In genomic region chr16:51666074-51666473, GRCh38 we compare ENCODE assay signal across 21 cellular contexts.
DNase-seq lines count a peak whose midpoint lies in the region; FAIRE-seq and TF ChIP-seq lines count a peak whose summit lies in the region.
"Had no signal": no experiment of that assay in that cellular context is flagged by ENCODE, and none has a peak within 500 bp of the region (broad histone marks: within the 10 kb centered on the region; RNA-seq: fewer than 3 reads in every experiment).

No MANE protein-coding gene starts in this region.

- H3K27me3 Mint-ChIP-seq in astrocyte (ENCODE audit: low read depth, unreplicated experiment) = peaks cover 11% of the 10 kb centered on the region
- H3K27me3 Mint-ChIP-seq: B cell; CD4-positive, alpha-beta T cell had no signal

- H2BK120ac ChIP-seq in mesendoderm (ENCODE audit: low read depth, low read length) = no peak overlapping the region

- no peak overlapping the region for H2AK5ac ChIP-seq in mesendoderm (ENCODE audit: low read length)

- no peaks in the 10 kb centered on the region for H3F3A ChIP-seq in smooth muscle cell (ENCODE audit: low read depth)

- TF ChIP-seq CTCF in astrocyte (IDR thresholded peaks at IDR 0.05; ENCODE audit: insufficient read depth, low read depth, low read length) (no peak), smooth muscle cell (IDR thresholded peaks at IDR 0.05; ENCODE audit: borderline replicate concordance, insufficient read depth, poor library complexity, severe bottlenecking) (no peak)

- FAIRE-seq in astrocyte (lab: Jason Lieb, UNC) (no peak), small intestine (lab: Jason Lieb, UNC) (no peak)
- FAIRE-seq: A204.1, G401.6, GM12891, H1, HepG2, HTR-8/SVneo had no signal

- no peak overlapping the region for H4K8ac ChIP-seq in mesendoderm (ENCODE audit: low read depth, low read length)

- H3K4me3 Mint-ChIP-seq in astrocyte (ENCODE audit: unreplicated experiment) = peak overlapping the region; percentile 36
- H3K4me3 Mint-ChIP-seq: B cell; CD4-positive, alpha-beta T cell had no signal

- DNase-seq in M059J (ENCODE audit: low read depth) (peak; percentile 62), astrocyte (ENCODE audit: low read depth) (peak; percentile 31), mesendoderm (no peak), smooth muscle cell (lab: John Stamatoyannopoulos, UW; ENCODE audit: unreplicated experiment) (no peak), small intestine (no peak), NCI-H2227 treated with DMSO at 0.1 percent for 48 hours (lab: John Stamatoyannopoulos, UW) (no peak), NCI-H345 (lab: John Stamatoyannopoulos, UW) (no peak)
- DNase-seq: C1 segment of cervical spinal cord; Calu3; CD4-positive, alpha-beta T cell; DMS153; DMS79 treated with DMSO at 0.1 percent for 48 hours; EL had no signal

- no peaks in the 10 kb centered on the region for H3K4me1 ChIP-seq in astrocyte (ENCODE audit: insufficient read depth, low read length)
- peaks cover 2% of the 10 kb centered on the region for H3K4me1 ChIP-seq in mesendoderm (ENCODE audit: control insufficient read depth, low read depth, low read length)
- peaks cover 52% of the 10 kb centered on the region for H3K4me1 ChIP-seq in smooth muscle cell (ENCODE audit: low read depth)
- no peaks in the 10 kb centered on the region for H3K4me1 ChIP-seq in small intestine (ENCODE audit: control insufficient read depth in 2 of 2, insufficient read depth in 1 of 2, low read depth in 1 of 2, low read length in 1 of 2)

- no peak overlapping the region for H2AFZ ChIP-seq in astrocyte (ENCODE audit: low read depth, low read length)
- peak overlapping the region; percentile 28 for H2AFZ ChIP-seq in smooth muscle cell (ENCODE audit: low read depth)

- H3K27ac ChIP-seq in astrocyte (ENCODE audit: low read depth, low read length) = peak overlapping the region; percentile 50
- no peak overlapping the region for H3K27ac ChIP-seq in mesendoderm (ENCODE audit: low read depth, low read length)
- peak overlapping the region; percentile 97 for H3K27ac ChIP-seq in smooth muscle cell (ENCODE audit: low read depth)
- H3K27ac ChIP-seq in small intestine (ENCODE audit: low read depth in 1 of 2, low read length in 1 of 2) = no peak overlapping the region

- no peaks in the 10 kb centered on the region for H3K36me3 ChIP-seq in astrocyte (ENCODE audit: insufficient read depth, low read length)
- no peaks in the 10 kb centered on the region for H3K36me3 ChIP-seq in mesendoderm (ENCODE audit: control insufficient read depth, insufficient read depth, low read length)
- H3K36me3 ChIP-seq in smooth muscle cell (ENCODE audit: low read depth) = no peaks in the 10 kb centered on the region
- H3K36me3 ChIP-seq in small intestine (ENCODE audit: control insufficient read depth in 2 of 2, insufficient read depth in 2 of 2, low read length in 2 of 2) = no peaks in the 10 kb centered on the region
- H3K36me3 ChIP-seq: HAP-1 had no signal

- H3K4me3 ChIP-seq in astrocyte (ENCODE audit: insufficient read depth, low read depth, low read length) (no peak overlapping the region), mesendoderm (ENCODE audit: low read length) (no peak overlapping the region), smooth muscle cell (no peak overlapping the region), small intestine (ENCODE audit: low read depth in 1 of 2, low read length in 2 of 2) (no peak overlapping the region)
- H3K4me3 ChIP-seq: HAP-1 had no signal

- H3K56ac ChIP-seq in mesendoderm (ENCODE audit: low read length) = peak overlapping the region; percentile 17

- H3K9ac ChIP-seq in astrocyte (ENCODE audit: low read length) (no peak overlapping the region), mesendoderm (ENCODE audit: low read length) (no peak overlapping the region), smooth muscle cell (ENCODE audit: low read depth) (peak overlapping the region; percentile 78)

- H3K27me3 ChIP-seq in astrocyte (ENCODE audit: insufficient read depth, low read length) (no peaks in the 10 kb centered on the region), mesendoderm (ENCODE audit: insufficient read depth, low read length, poor library complexity) (no peaks in the 10 kb centered on the region), smooth muscle cell (ENCODE audit: low read depth) (no peaks in the 10 kb centered on the region), small intestine (ENCODE audit: control insufficient read depth in 2 of 2, insufficient read depth in 2 of 2, low read length in 2 of 2) (no peaks in the 10 kb centered on the region)

- H3K79me2 ChIP-seq in astrocyte (ENCODE audit: insufficient read depth, low read length) = no peaks in the 10 kb centered on the region
- H3K79me2 ChIP-seq in mesendoderm (ENCODE audit: control insufficient read depth, insufficient read depth, low read length) = no peaks in the 10 kb centered on the region
- no peaks in the 10 kb centered on the region for H3K79me2 ChIP-seq in smooth muscle cell (ENCODE audit: low read depth)

- no peaks in the 10 kb centered on the region for H3K9me3 ChIP-seq in astrocyte (ENCODE audit: insufficient read depth, low read depth, low read length)
- H3K9me3 ChIP-seq in smooth muscle cell (replicated peaks; ENCODE audit: low read depth) = no peaks in the 10 kb centered on the region
- no peaks in the 10 kb centered on the region for H3K9me3 ChIP-seq in small intestine (ENCODE audit: control insufficient read depth, low read depth)
- H3K9me3 ChIP-seq: HAP-1 had no signal

- H3K4me1 Mint-ChIP-seq in astrocyte (ENCODE audit: low read depth, unreplicated experiment) = peaks cover 14% of the 10 kb centered on the region
- H3K4me1 Mint-ChIP-seq: B cell had no signal

- H4K20me1 ChIP-seq in astrocyte (ENCODE audit: insufficient read depth, low read length) (no peaks in the 10 kb centered on the region), smooth muscle cell (ENCODE audit: low read depth) (no peaks in the 10 kb centered on the region)

- H2BK15ac ChIP-seq in mesendoderm (replicated peaks; ENCODE audit: low read depth) = no peak overlapping the region

- WGBS in mesendoderm (ENCODE audit: extremely low coverage, insufficient coverage, low lambda C conversion rate) = no CpG with 5 or more reads among the region's 6 CpGs
- WGBS in smooth muscle cell (ENCODE audit: low lambda C conversion rate) = 38% methylated on average over 6 of the region's 6 CpGs
- WGBS in small intestine, 3 donors = 67 to 76% (median 69%) methylated on average over 6 of the region's 6 CpGs

- H3K79me1 ChIP-seq in mesendoderm (ENCODE audit: low read length) = no peaks in the 10 kb centered on the region

- H3K4me2 ChIP-seq in astrocyte (ENCODE audit: low read length) = peak overlapping the region; percentile 24
- H3K4me2 ChIP-seq in mesendoderm (ENCODE audit: low read length) = no peak overlapping the region
- H3K4me2 ChIP-seq in smooth muscle cell = peak overlapping the region; percentile 75

- H2BK5ac ChIP-seq in mesendoderm (ENCODE audit: low read length) = no peak overlapping the region

- peak overlapping the region; percentile 84 for H3K27ac Mint-ChIP-seq in astrocyte (ENCODE audit: unreplicated experiment)
- H3K27ac Mint-ChIP-seq: B cell; CD4-positive, alpha-beta T cell had no signal

- H4K5ac ChIP-seq in mesendoderm (ENCODE audit: low read length) = no peak overlapping the region

- H3K23ac ChIP-seq in mesendoderm (ENCODE audit: low read length) = no peak overlapping the region

- no peak overlapping the region for H3K18ac ChIP-seq in mesendoderm (ENCODE audit: low read length)

- H3K36me3 Mint-ChIP-seq in astrocyte (ENCODE audit: low read depth, unreplicated experiment) = no peaks in the 10 kb centered on the region

- no peak overlapping the region for H3K4ac ChIP-seq in mesendoderm (ENCODE audit: low read depth, low read length)

- H3K9me3 Mint-ChIP-seq in astrocyte (ENCODE audit: unreplicated experiment) = no peaks in the 10 kb centered on the region

Comparison
In these comparisons a context has a peak if more than half of its experiments do, and no peak if none do; other contexts are left out.
1. DNase-seq: peak in M059J (single experiment) and astrocyte (single experiment); none in mesendoderm (single experiment), smooth muscle cell (single experiment), small intestine (single experiment), NCI-H2227 treated with DMSO at 0.1 percent for 48 hours (single experiment) and NCI-H345 (single experiment).
2. H3K27ac ChIP-seq: peak in astrocyte (single experiment) and smooth muscle cell (single experiment); none in mesendoderm (single experiment) and small intestine (0 of 2).